In the genomic region with DNA sequence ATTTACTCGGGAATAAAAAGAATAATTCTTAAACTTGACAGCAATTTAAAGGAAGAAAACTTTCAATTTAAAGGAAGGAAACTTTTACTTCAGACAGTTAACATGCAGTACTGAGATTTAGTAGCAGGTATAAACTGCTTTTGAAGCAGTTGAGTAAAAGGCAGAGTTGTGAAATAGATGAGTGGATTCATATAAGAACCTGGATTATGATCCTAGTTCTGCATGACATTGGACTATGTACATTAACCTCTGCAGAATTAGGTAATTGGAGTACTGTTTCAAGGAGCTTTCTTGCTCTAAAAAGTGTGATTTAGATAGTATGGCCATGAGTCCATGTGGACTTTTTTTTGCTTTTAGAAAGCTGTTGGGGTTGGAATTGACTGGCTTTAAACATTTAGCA, we compare ENCODE assay signal across 19 cellular contexts. TPM values are rescaled to one million over a fixed set of nuclear protein-coding genes. Genes with fewer than 3 reads are reported as not detected.
DNase-seq lines count a peak whose midpoint lies in the region; ATAC-seq, FAIRE-seq and TF ChIP-seq lines count a peak whose summit lies in the region.
"Had no signal": no experiment of that assay in that cellular context is flagged by ENCODE, and none has a peak within 500 bp of the region (broad histone marks: within the 10 kb centered on the region; RNA-seq: fewer than 3 reads in every experiment).

No MANE protein-coding gene starts in this region.

- FAIRE-seq in frontal cortex (lab: Jason Lieb, UNC) = no peak

- no peak for ATAC-seq in activated naive CD8-positive, alpha-beta T cell treated with anti-CD3 and anti-CD28 coated beads, Interleukin-2, amount 10 ng/mL, durations not matched to agents 7 days and 5 days (ENCODE audit: low read depth)
- no peak for ATAC-seq in activated naive CD8-positive, alpha-beta T cell treated with anti-CD3 and anti-CD28 coated beads, Interleukin-2, amount 50 U/mL, for 24 hours
- ATAC-seq in WTC11 = no peak
- ATAC-seq: left ventricle myocardium superior had no signal

- H3K36me3 Mint-ChIP-seq in activated naive CD8-positive, alpha-beta T cell treated with anti-CD3 and anti-CD28 coated beads, Interleukin-2, amount 10 ng/mL, durations not matched to agents 7 days and 5 days = peaks cover 34% of the 10 kb centered on the region
- peaks cover 36% of the 10 kb centered on the region for H3K36me3 Mint-ChIP-seq in activated naive CD8-positive, alpha-beta T cell treated with anti-CD3 and anti-CD28 coated beads, Interleukin-2, amount 50 U/mL, for 24 hours (ENCODE audit: low read depth)
- peaks cover 41% of the 10 kb centered on the region for H3K36me3 Mint-ChIP-seq in WTC11
- H3K36me3 Mint-ChIP-seq in type B pancreatic cell = peaks cover 39% of the 10 kb centered on the region

- no peak for DNase-seq in activated naive CD8-positive, alpha-beta T cell treated with anti-CD3 and anti-CD28 coated beads, Interleukin-2, amount 10 ng/mL, durations not matched to agents 7 days and 5 days
- DNase-seq in activated naive CD8-positive, alpha-beta T cell treated with anti-CD3 and anti-CD28 coated beads, Interleukin-2, amount 50 U/mL, for 24 hours = no peak
- no peak for DNase-seq in WTC11 (ENCODE audit: low spot score)
- DNase-seq in fibroblast of villous mesenchyme (ENCODE audit: low read depth) = peak; percentile 45
- no peak for DNase-seq in type B pancreatic cell (ENCODE audit: extremely low spot score, unreplicated experiment)
- no peak for DNase-seq in frontal cortex (ENCODE audit: low spot score in 2 of 2)
- DNase-seq in NCI-H69 (lab: John Stamatoyannopoulos, UW) = no peak
- no peak for DNase-seq in HUDEP-2 (lab: John Stamatoyannopoulos, UW; ENCODE audit: unreplicated experiment in 76 of 76)
- DNase-seq: activated CD8-positive, alpha-beta memory T cell treated with anti-CD3 and anti-CD28 coated beads for 24 hours; activated effector memory CD4-positive, alpha-beta T cell treated with anti-CD3 and anti-CD28 coated beads, Interleukin-2, amount 50 U/mL, for 16 hours; cortex of kidney; GOT3; left ventricle myocardium superior; NCI-H1436 treated with DMSO at 0.1 percent for 48 hours; NCI-H2227 treated with DMSO at 0.1 percent for 48 hours; nucleus accumbens; stimulated activated CD4-positive, alpha-beta T cell treated with anti-CD3 and anti-CD28 coated beads, Interleukin-15, amount 100 ng/mL, for 24 hours; stimulated activated naive CD4-positive, alpha-beta T cell; tibial artery had no signal

- no peaks in the 10 kb centered on the region for H3K27me3 Mint-ChIP-seq in activated naive CD8-positive, alpha-beta T cell treated with anti-CD3 and anti-CD28 coated beads, Interleukin-2, amount 10 ng/mL, durations not matched to agents 7 days and 5 days
- H3K27me3 Mint-ChIP-seq in activated naive CD8-positive, alpha-beta T cell treated with anti-CD3 and anti-CD28 coated beads, Interleukin-2, amount 50 U/mL, for 24 hours = no peaks in the 10 kb centered on the region
- H3K27me3 Mint-ChIP-seq in WTC11 (ENCODE audit: low read depth) (no peaks in the 10 kb centered on the region), type B pancreatic cell (no peaks in the 10 kb centered on the region)

- POLR2A ChIA-PET in activated naive CD8-positive, alpha-beta T cell treated with anti-CD3 and anti-CD28 coated beads, Interleukin-2, amount 10 ng/mL, durations not matched to agents 7 days and 5 days (lab: Charles Lee) = no interaction called here
- POLR2A ChIA-PET in WTC11 (lab: Charles Lee) = interaction anchor here (0.6 kb wide), 1 partner anchor 29 kb away, joined by 5 read pairs; no protein-coding TSS in a partner anchor

- CTCF ChIA-PET in WTC11 (lab: Charles Lee) = no interaction called here

- TF ChIP-seq CTCF in WTC11 (IDR thresholded peaks at IDR 0.05) = no peak
- TF ChIP-seq CTCF in fibroblast of villous mesenchyme (IDR thresholded peaks at IDR 0.05; ENCODE audit: insufficient read depth, low read depth, low read length) = no peak
- TF ChIP-seq CTCF in type B pancreatic cell (conservative IDR thresholded peaks at IDR 0.05) = no peak

- H3K9me3 Mint-ChIP-seq in activated naive CD8-positive, alpha-beta T cell treated with anti-CD3 and anti-CD28 coated beads, Interleukin-2, amount 10 ng/mL, durations not matched to agents 7 days and 5 days = no peaks in the 10 kb centered on the region
- no peaks in the 10 kb centered on the region for H3K9me3 Mint-ChIP-seq in activated naive CD8-positive, alpha-beta T cell treated with anti-CD3 and anti-CD28 coated beads, Interleukin-2, amount 50 U/mL, for 24 hours
- no peaks in the 10 kb centered on the region for H3K9me3 Mint-ChIP-seq in WTC11
- peaks cover 8% of the 10 kb centered on the region for H3K9me3 Mint-ChIP-seq in type B pancreatic cell

- peak overlapping the region; percentile 21 for H3K27ac Mint-ChIP-seq in activated naive CD8-positive, alpha-beta T cell treated with anti-CD3 and anti-CD28 coated beads, Interleukin-2, amount 10 ng/mL, durations not matched to agents 7 days and 5 days
- no peak overlapping the region for H3K27ac Mint-ChIP-seq in activated naive CD8-positive, alpha-beta T cell treated with anti-CD3 and anti-CD28 coated beads, Interleukin-2, amount 50 U/mL, for 24 hours
- H3K27ac Mint-ChIP-seq in WTC11 = 0 out of 2 replicates have a peak overlapping the region, but pooled peaks have one; percentile 27
- peak overlapping the region; percentile 31 for H3K27ac Mint-ChIP-seq in type B pancreatic cell

- H3K4me3 Mint-ChIP-seq in activated naive CD8-positive, alpha-beta T cell treated with anti-CD3 and anti-CD28 coated beads, Interleukin-2, amount 10 ng/mL, durations not matched to agents 7 days and 5 days = no peak overlapping the region
- H3K4me3 Mint-ChIP-seq in activated naive CD8-positive, alpha-beta T cell treated with anti-CD3 and anti-CD28 coated beads, Interleukin-2, amount 50 U/mL, for 24 hours = no peak overlapping the region
- H3K4me3 Mint-ChIP-seq in WTC11 = no peak overlapping the region
- H3K4me3 Mint-ChIP-seq in type B pancreatic cell = no peak overlapping the region

- peaks cover 38% of the 10 kb centered on the region for H3K4me1 Mint-ChIP-seq in activated naive CD8-positive, alpha-beta T cell treated with anti-CD3 and anti-CD28 coated beads, Interleukin-2, amount 10 ng/mL, durations not matched to agents 7 days and 5 days
- H3K4me1 Mint-ChIP-seq in activated naive CD8-positive, alpha-beta T cell treated with anti-CD3 and anti-CD28 coated beads, Interleukin-2, amount 50 U/mL, for 24 hours = peaks cover 59% of the 10 kb centered on the region
- H3K4me1 Mint-ChIP-seq in WTC11 (peaks cover 6% of the 10 kb centered on the region), type B pancreatic cell (ENCODE audit: unreplicated experiment) (peaks cover 22% of the 10 kb centered on the region)

- H3K4me3 ChIP-seq in fibroblast of villous mesenchyme (ENCODE audit: low read depth, low read length) = no peak overlapping the region
- H3K4me3 ChIP-seq: tibial artery had no signal

TF ChIP-seq in WTC11, 78 proteins besides CTCF, POLR2A, EP300 and RAD21:
- TF ChIP-seq, protein P1, sequence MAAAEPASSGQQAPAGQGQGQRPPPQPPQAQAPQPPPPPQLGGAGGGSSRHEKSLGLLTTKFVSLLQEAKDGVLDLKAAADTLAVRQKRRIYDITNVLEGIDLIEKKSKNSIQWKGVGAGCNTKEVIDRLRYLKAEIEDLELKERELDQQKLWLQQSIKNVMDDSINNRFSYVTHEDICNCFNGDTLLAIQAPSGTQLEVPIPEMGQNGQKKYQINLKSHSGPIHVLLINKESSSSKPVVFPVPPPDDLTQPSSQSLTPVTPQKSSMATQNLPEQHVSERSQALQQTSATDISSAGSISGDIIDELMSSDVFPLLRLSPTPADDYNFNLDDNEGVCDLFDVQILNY (CRISPR knock-in tag; IDR thresholded peaks at IDR 0.05) = no peak
- no peak for TF ChIP-seq ZNF232 (CRISPR knock-in tag; IDR thresholded peaks at IDR 0.05)
- no peak for TF ChIP-seq TCF7 (CRISPR knock-in tag; IDR thresholded peaks at IDR 0.05; ENCODE audit: low read depth)
- TF ChIP-seq, protein P2, sequence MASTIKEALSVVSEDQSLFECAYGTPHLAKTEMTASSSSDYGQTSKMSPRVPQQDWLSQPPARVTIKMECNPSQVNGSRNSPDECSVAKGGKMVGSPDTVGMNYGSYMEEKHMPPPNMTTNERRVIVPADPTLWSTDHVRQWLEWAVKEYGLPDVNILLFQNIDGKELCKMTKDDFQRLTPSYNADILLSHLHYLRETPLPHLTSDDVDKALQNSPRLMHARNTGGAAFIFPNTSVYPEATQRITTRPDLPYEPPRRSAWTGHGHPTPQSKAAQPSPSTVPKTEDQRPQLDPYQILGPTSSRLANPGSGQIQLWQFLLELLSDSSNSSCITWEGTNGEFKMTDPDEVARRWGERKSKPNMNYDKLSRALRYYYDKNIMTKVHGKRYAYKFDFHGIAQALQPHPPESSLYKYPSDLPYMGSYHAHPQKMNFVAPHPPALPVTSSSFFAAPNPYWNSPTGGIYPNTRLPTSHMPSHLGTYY (CRISPR knock-in tag; IDR thresholded peaks at IDR 0.05) = no peak

RNA-seq across cellular contexts. Expression of a gene that starts 29.7 kb away (rescaled TPM):
- 10 to 100 TPM; 96.1 to 100.0 TPM for total RNA-seq in activated naive CD8-positive, alpha-beta T cell treated with anti-CD3 and anti-CD28 coated beads, Interleukin-2, amount 10 ng/mL, durations not matched to agents 7 days and 5 days
- 216 to 239 TPM (median 216 TPM) in 3 replicates for total RNA-seq in WTC11 (2021)
- 221 and 247 TPM in 2 replicates for total RNA-seq in fibroblast of villous mesenchyme
- total RNA-seq in type B pancreatic cell (ENCODE audit: low replicate concordance) = 163 and 203 TPM in 2 replicates
- 149 TPM for total RNA-seq in frontal cortex
